17 cellular contexts compared by ENCODE assay signal in the genomic region with DNA sequence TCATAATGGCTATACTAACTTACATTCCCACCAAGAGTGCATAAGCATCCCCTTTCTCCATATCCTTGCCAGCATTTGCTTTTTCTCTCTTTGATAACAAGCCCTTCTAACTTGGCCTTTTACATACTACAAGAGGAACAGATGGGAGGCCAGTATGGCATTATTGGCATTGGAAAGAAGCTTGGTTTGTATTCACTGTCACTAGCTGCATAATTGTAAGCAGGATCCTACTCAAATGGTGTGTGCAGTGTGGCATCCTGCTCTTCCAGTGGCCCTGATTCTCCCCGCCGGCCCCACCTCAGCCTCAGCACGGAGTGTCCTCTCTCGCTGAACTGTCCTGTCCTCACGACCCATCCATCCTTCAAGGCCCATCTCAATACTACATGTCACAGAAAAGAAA.
"Had no signal": no experiment of that assay in that cellular context is flagged by ENCODE, and none has a peak within 500 bp of the region (broad histone marks: within the 10 kb centered on the region; RNA-seq: fewer than 3 reads in every experiment).

No MANE protein-coding gene starts in this region.

- H3K9me3 ChIP-seq: Peyer's patch had no signal

- ATAC-seq: activated CD4-positive, CD25-positive, alpha-beta regulatory T cell treated with anti-CD3 and anti-CD28 coated beads, Interleukin-2, amount 50 U/mL, for 24 hours; activated CD8-positive, alpha-beta T cell treated with anti-CD3 and anti-CD28 coated beads for 36 hours; activated T-cell treated with anti-CD3 and anti-CD28 coated beads, Interleukin-2, amount 50 U/mL, for 72 hours had no signal

- H3K36me3 ChIP-seq: Peyer's patch had no signal

- H3K4me3 ChIP-seq: Peyer's patch had no signal

- H3K4me1 ChIP-seq: Peyer's patch had no signal

- H3K27me3 ChIP-seq: Peyer's patch had no signal

- DNase-seq: activated CD4-positive, alpha-beta T cell treated with anti-CD3 and anti-CD28 coated beads for 4 hours; activated CD8-positive, alpha-beta memory T cell treated with anti-CD3 and anti-CD28 coated beads, Interleukin-2, amount 50 U/mL, for 4 hours; activated CD8-positive, alpha-beta T cell treated with anti-CD3 and anti-CD28 coated beads for 36 hours; activated gamma-delta T cell treated with Interleukin-2 at 50 U/mL for 16 hours; activated naive CD4-positive, alpha-beta T cell treated with anti-CD3 and anti-CD28 coated beads, Interleukin-2, amount 10 ng/mL, durations not matched to agents 7 days and 5 days; activated naive CD8-positive, alpha-beta T cell treated with anti-CD3 and anti-CD28 coated beads for 36 hours; activated T-cell treated with anti-CD3 and anti-CD28 coated beads, Interleukin-2, amount 50 U/mL, for 72 hours; NCI-H1092; NCI-H1417; NCI-H2029 treated with DMSO at 0.1 percent for 48 hours; NCI-H2227 treated with DMSO at 0.1 percent for 48 hours; NCI-H510A; Peyer's patch; SHP77 had no signal

- H3K27ac ChIP-seq: KMS-11, Peyer's patch, RWPE1 had no signal
